Comparison of ENCODE assay signal across 8 cellular contexts in the genomic region with DNA sequence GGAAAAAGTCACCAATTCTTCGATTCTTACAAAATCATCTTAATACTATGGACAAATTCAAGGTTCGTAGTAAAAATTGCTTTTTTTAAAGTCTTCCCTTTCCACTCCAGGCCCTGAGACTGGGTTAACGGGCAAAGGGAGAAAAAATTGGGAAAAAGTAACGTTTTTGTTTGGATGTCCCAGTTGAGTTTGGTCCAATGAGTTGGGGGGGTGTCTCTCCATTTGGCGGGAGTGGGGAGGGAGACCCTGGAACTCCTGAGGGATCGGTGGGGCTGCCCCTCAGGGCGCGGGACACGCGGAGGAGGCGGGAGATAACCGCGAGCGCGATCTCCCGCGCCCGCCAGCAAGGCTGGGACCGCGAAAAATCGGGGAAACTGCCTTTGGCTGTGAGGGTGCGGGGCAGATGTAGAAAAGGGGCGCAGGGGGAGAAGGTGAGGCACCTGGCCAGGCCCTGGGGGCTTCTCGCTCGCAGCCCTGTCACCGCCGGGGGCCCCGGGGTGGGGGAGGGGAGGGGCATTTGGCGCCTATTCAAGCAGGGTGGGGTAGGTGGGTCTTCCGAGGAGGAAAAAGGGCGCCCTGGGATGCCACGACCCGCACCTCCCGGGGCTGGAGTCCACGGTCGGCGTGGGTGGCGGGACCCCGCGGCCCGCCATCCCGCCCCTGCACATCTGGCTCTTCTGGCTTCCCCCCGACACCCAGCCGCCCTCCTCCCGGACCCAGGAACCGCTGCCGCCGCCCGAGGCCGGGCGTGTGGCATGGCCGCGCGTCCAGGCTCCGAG. TPM values are rescaled to one million over a fixed set of nuclear protein-coding genes. Genes with fewer than 3 reads are reported as not detected.
DNase-seq lines count a peak whose midpoint lies in the region; ATAC-seq and TF ChIP-seq lines count a peak whose summit lies in the region.

No MANE protein-coding gene starts in this region.

- H3K4me1 Mint-ChIP-seq in CD8-positive, alpha-beta memory T cell: peaks cover 34 to 72% (median 68%) of the 10 kb centered on the region in 3 donors

- H3K27me3 ChIP-seq in CD8-positive, alpha-beta memory T cell (ENCODE audit: insufficient read depth, low read length, poor library complexity, severe bottlenecking): no peaks in the 10 kb centered on the region
- H3K27me3 ChIP-seq in OCI-LY1 (ENCODE audit: insufficient read depth, low read length): no peaks in the 10 kb centered on the region
- no peaks in the 10 kb centered on the region for H3K27me3 ChIP-seq in mucosa of stomach (ENCODE audit: control insufficient read depth, insufficient read depth, low read length)

- no peaks in the 10 kb centered on the region for H3K27me3 Mint-ChIP-seq in CD8-positive, alpha-beta memory T cell

- H3F3A ChIP-seq in OCI-LY1 (ENCODE audit: insufficient read depth, low read length): no peaks in the 10 kb centered on the region

- peaks cover 28% of the 10 kb centered on the region for H3K4me1 ChIP-seq in CD8-positive, alpha-beta memory T cell (ENCODE audit: insufficient read depth, low read length)
- H3K4me1 ChIP-seq in OCI-LY1 (ENCODE audit: insufficient read depth, low read length, severe bottlenecking): peaks cover 50% of the 10 kb centered on the region
- H3K4me1 ChIP-seq in mucosa of stomach (ENCODE audit: control insufficient read depth, insufficient read depth, low read length): peaks cover 6% of the 10 kb centered on the region

- peak overlapping the region; percentile 99 for H3K9ac ChIP-seq in OCI-LY1 (ENCODE audit: low read length)
- H3K9ac ChIP-seq in mucosa of stomach (ENCODE audit: low read length): no peak overlapping the region

- ATAC-seq in GM21528 (IDR thresholded peaks at IDR 0.05; ENCODE audit: low FRiP score, unreplicated experiment): peak; percentile 5
- no peak for ATAC-seq in HG03378 (IDR thresholded peaks at IDR 0.05; ENCODE audit: unreplicated experiment)

- H4K20me1 ChIP-seq in OCI-LY1 (ENCODE audit: insufficient read depth, low read length): no peaks in the 10 kb centered on the region

- DNase-seq in CD8-positive, alpha-beta memory T cell: peak in 1 of 5 donors; percentile 1
- no peak for DNase-seq in coronary artery (ENCODE audit: low spot score)
- no peak for DNase-seq in KG1 (lab: John Stamatoyannopoulos, UW)
- no peak for DNase-seq in cortex of kidney (lab: John Stamatoyannopoulos, UW)

- H3K4me3 ChIP-seq in CD8-positive, alpha-beta memory T cell (ENCODE audit: low read length): peak overlapping the region; percentile 68
- peak overlapping the region; percentile 99 for H3K4me3 ChIP-seq in OCI-LY1 (ENCODE audit: low read depth, low read length, poor library complexity, severe bottlenecking)
- peak overlapping the region; percentile 80 for H3K4me3 ChIP-seq in coronary artery
- peak overlapping the region; percentile 57 for H3K4me3 ChIP-seq in mucosa of stomach (ENCODE audit: low read length)

- no peaks in the 10 kb centered on the region for H3K9me3 Mint-ChIP-seq in CD8-positive, alpha-beta memory T cell

- H3K79me2 ChIP-seq in OCI-LY1 (ENCODE audit: insufficient read depth, low read length): peaks cover 88% of the 10 kb centered on the region

- H3K9me3 ChIP-seq in CD8-positive, alpha-beta memory T cell (ENCODE audit: low read length): no peaks in the 10 kb centered on the region
- no peaks in the 10 kb centered on the region for H3K9me3 ChIP-seq in OCI-LY1 (ENCODE audit: low read length)
- H3K9me3 ChIP-seq in mucosa of stomach (ENCODE audit: control insufficient read depth, low read length): no peaks in the 10 kb centered on the region

- POLR2A ChIA-PET in CD8-positive, alpha-beta memory T cell (lab: Charles Lee): interaction anchor here (1.0 to 1.2 kb wide), 3 partner anchors 17 to 1592 kb away, joined by 4 to 6 read pairs (median 5); no protein-coding TSS in a partner anchor

- peaks cover 0 to 18% (median 0%) of the 10 kb centered on the region in 3 donors for H3K36me3 Mint-ChIP-seq in CD8-positive, alpha-beta memory T cell

- peak overlapping the region; percentile 97 for H3K4me2 ChIP-seq in OCI-LY1 (ENCODE audit: low read length)

- H3K4me3 Mint-ChIP-seq in CD8-positive, alpha-beta memory T cell: peak overlapping the region; percentile 71 to 97 (median 81)

- CTCF ChIA-PET in CD8-positive, alpha-beta memory T cell (lab: Charles Lee): interaction anchor here (1.7 kb wide), 1 partner anchor 18 kb away, joined by 7 read pairs; no protein-coding TSS in a partner anchor

- H3K27ac ChIP-seq in CD8-positive, alpha-beta memory T cell (ENCODE audit: low read depth, low read length): peak overlapping the region; percentile 52
- H3K27ac ChIP-seq in OCI-LY1 (ENCODE audit: low read depth, low read length, poor library complexity, severe bottlenecking): peak overlapping the region; percentile 56
- H3K27ac ChIP-seq in coronary artery: no peak overlapping the region

- H2AFZ ChIP-seq in OCI-LY1 (ENCODE audit: low read length): no peak overlapping the region

- TF ChIP-seq CTCF in OCI-LY1 (IDR thresholded peaks at IDR 0.05; ENCODE audit: low read length) (no peak), coronary artery (IDR thresholded peaks at IDR 0.05) (no peak)

- H3K27ac Mint-ChIP-seq in CD8-positive, alpha-beta memory T cell: peak overlapping the region in 1 of 8 donors; percentile 71

- H3K36me3 ChIP-seq in CD8-positive, alpha-beta memory T cell (ENCODE audit: insufficient read depth, low read length): no peaks in the 10 kb centered on the region
- H3K36me3 ChIP-seq in OCI-LY1 (ENCODE audit: insufficient read depth, low read length) (peaks cover 78% of the 10 kb centered on the region), mucosa of stomach (ENCODE audit: control insufficient read depth, insufficient read depth, low read length) (no peaks in the 10 kb centered on the region)

- no peaks in the 10 kb centered on the region for H3K9me2 ChIP-seq in OCI-LY1 (ENCODE audit: low read depth, low read length)

RNA-seq across cellular contexts. Expression of gene FBXO5, which starts 0.7 kb away (rescaled TPM):
- 10 to 100 TPM; 29.7 to 33.8 TPM for total RNA-seq in CD8-positive, alpha-beta memory T cell
- 7.6 TPM for polyA plus RNA-seq in CD8-positive, alpha-beta memory T cell

RNA-seq across cellular contexts. Expression of gene MTRF1L, which starts 20.3 kb away (rescaled TPM):
- total RNA-seq in CD8-positive, alpha-beta memory T cell: 10 to 100 TPM; 15.3 to 17.4 TPM
- polyA plus RNA-seq in CD8-positive, alpha-beta memory T cell: 8.2 TPM

Comparison
In these comparisons a context has a peak if more than half of its experiments do, and no peak if none do; other contexts are left out.
1. H3K27ac ChIP-seq: peak in CD8-positive, alpha-beta memory T cell (single experiment) and OCI-LY1 (single experiment); none in coronary artery (0 of 2).
2. Peak in every context shown above with its lines, with median percentiles within 50 percentile points of each other: H3K4me3 ChIP-seq.